ENCODE assay signal across 8 cellular contexts in genomic region chr3:31213869-31214486, GRCh38.
A peak's percentile ranks its signal among the peaks of the same experiment; 100 is the strongest.
DNase-seq lines count a peak whose midpoint lies in the region; ATAC-seq, FAIRE-seq and TF ChIP-seq lines count a peak whose summit lies in the region.

No MANE protein-coding gene starts in this region.

- POLR2A ChIA-PET in GM12878 (lab: Charles Lee) = interaction anchor here (0.5 to 1.6 kb wide), 14 partner anchors 9 to 1592 kb away, joined by 3 to 9 read pairs (median 6); no protein-coding TSS in a partner anchor

- H4K20me1 ChIP-seq in GM12878 (ENCODE audit: control insufficient read depth, insufficient read depth) = no peaks in the 10 kb centered on the region

- peaks cover 31% of the 10 kb centered on the region for H3K4me1 ChIP-seq in GM12878 (ENCODE audit: control insufficient read depth, insufficient read depth, low read length)

- TF ChIP-seq CTCF in GM10266 (IDR thresholded peaks at IDR 0.05; ENCODE audit: control insufficient read depth, insufficient read depth, low read depth, missing control alignments) (no peak), GM12878 (IDR thresholded peaks at IDR 0.05 in 2 of 3, conservative IDR thresholded peaks at IDR 0.05 in 1 of 3; ENCODE audit: control insufficient read depth in 2 of 3, extremely low read depth in 1 of 3, insufficient read depth in 1 of 3, low read depth in 3 of 3, low read length in 3 of 3) (no peak), WERI-Rb-1 (IDR thresholded peaks at IDR 0.05; ENCODE audit: low read depth, low read length) (no peak)

- WGBS in GM12878 (ENCODE audit: insufficient coverage, insufficient replicate concordance, low lambda C conversion rate, missing lambda C conversion rate) = 13% methylated on average over 5 of the region's 7 CpGs

- H3K27ac ChIP-seq in GM12878 (ENCODE audit: control insufficient read depth, insufficient read depth) (peak overlapping the region; percentile 67), WERI-Rb-1 (no peak overlapping the region)

- no TSS peak for BruUV-seq in GM12878 (replicated peaks; lab: Mats Ljungman, UMichigan)

- peak; percentile 25 to 67; a peak in 2 of 4 replicates for TF ChIP-seq EP300 in GM12878 (IDR thresholded peaks at IDR 0.05; ENCODE audit: borderline replicate concordance in 1 of 2, control insufficient read depth in 1 of 2, low read depth in 2 of 2, low read length in 2 of 2)

- CTCF ChIA-PET in GM12878 (lab: Yijun Ruan, JAX) = interaction anchor here (0.7 to 0.8 kb wide), 2 partner anchors 33 to 290 kb away, joined by 3 read pairs; no protein-coding TSS in a partner anchor

- TF ChIP-seq POLR2A in GM12878 (IDR thresholded peaks at IDR 0.05; ENCODE audit: low read depth, low read length) = no peak

- SMC1A ChIA-PET in GM12878 (lab: Charles Lee; ENCODE audit: uncharacterized antibody, unreplicated experiment) = interaction anchor here (0.6 to 7.1 kb wide), 12 partner anchors 11 to 410 kb away, joined by 3 to 76 read pairs (median 4); no protein-coding TSS in a partner anchor

- no peaks in the 10 kb centered on the region for H3K79me2 ChIP-seq in GM12878 (ENCODE audit: control insufficient read depth, insufficient read depth, low read length)

- no peak for TF ChIP-seq RAD21 in GM12878 (IDR thresholded peaks at IDR 0.05; ENCODE audit: insufficient read depth, low read depth, low read length)

- H3K4me3 ChIP-seq in Jurkat, Clone E6-1 (ENCODE audit: low read length) = peak overlapping the region; percentile 9
- H3K4me3 ChIP-seq in GM12878 = peak overlapping the region; percentile 40; the same call in 1 of the 2 replicates
- H3K4me3 ChIP-seq in WERI-Rb-1 (ENCODE audit: low read depth, low read length) = no peak overlapping the region

- intact Hi-C loops in GM12878 (cut with micrococcal nuclease; ENCODE audit: unreplicated experiment) = loop anchor here (5.0 kb wide), 1 partner anchor 318 kb away; the partner anchor contains the start of gene STT3B

- ATAC-seq in GM21447 (IDR thresholded peaks at IDR 0.05; ENCODE audit: unreplicated experiment) (peak; percentile 87), GM12878 (peak; percentile 77), HG02840 (IDR thresholded peaks at IDR 0.05; ENCODE audit: low FRiP score, unreplicated experiment) (no peak), HG03439 (IDR thresholded peaks at IDR 0.05; ENCODE audit: unreplicated experiment) (no peak)

- 0 out of 2 replicates have a peak overlapping the region, but pooled peaks have one; percentile 7 for H3K9ac ChIP-seq in GM12878 (ENCODE audit: control insufficient read depth, insufficient read depth, low read length)

- in situ Hi-C loops in GM12878 (cut with MboI) = no loop called here

- FAIRE-seq in GM12878 (lab: Jason Lieb, UNC) = no peak

- H3K9me3 ChIP-seq in GM12878 (replicated peaks; ENCODE audit: control insufficient read depth, insufficient read depth, low read length) (peaks cover 4% of the 10 kb centered on the region; the same call in 2 of the 3 replicates), WERI-Rb-1 (ENCODE audit: severe bottlenecking) (no peaks in the 10 kb centered on the region)

- H3K27me3 ChIP-seq in GM12878 (replicated peaks in 1 of 2; ENCODE audit: control insufficient read depth in 2 of 2, insufficient read depth in 2 of 2, low read length in 1 of 2) (no peaks in the 10 kb centered on the region), WERI-Rb-1 (ENCODE audit: insufficient read depth, low read depth, severe bottlenecking) (no peaks in the 10 kb centered on the region)

- RAD21 ChIA-PET in GM12878 (lab: Charles Lee; ENCODE audit: unreplicated experiment) = interaction anchor here (0.6 to 2.7 kb wide), 7 partner anchors 13 to 246 kb away, joined by 3 to 21 read pairs (median 4); no protein-coding TSS in a partner anchor

- H3K36me3 ChIP-seq in GM12878 (ENCODE audit: control insufficient read depth in 2 of 2, insufficient read depth in 2 of 2, low read length in 1 of 2) (no peaks in the 10 kb centered on the region), WERI-Rb-1 (no peaks in the 10 kb centered on the region)

- peak overlapping the region; percentile 66 for H2AFZ ChIP-seq in GM12878 (ENCODE audit: control insufficient read depth, low read depth, low read length)

- H3K4me2 ChIP-seq in GM12878 (ENCODE audit: control insufficient read depth, insufficient read depth) = peak overlapping the region; percentile 84

- DNase-seq in GM10266 (ENCODE audit: extremely low spot score) (peak; percentile 32), GM12878 (ENCODE audit: low read depth, low spot score) (peak; percentile 79), amygdala (lab: John Stamatoyannopoulos, UW) (no peak), WERI-Rb-1 (no peak)
- peak; percentile 100 for DNase-seq in Jurkat, Clone E6-1 (ENCODE audit: low read depth, low spot score)

TF ChIP-seq in GM12878, 131 proteins besides CTCF, POLR2A, EP300 and RAD21 (continues in another document):
- TF ChIP-seq FOS (IDR thresholded peaks at IDR 0.05; ENCODE audit: borderline replicate concordance, extremely low read depth, insufficient read length) (no peak), POLR2AphosphoS5 (IDR thresholded peaks at IDR 0.05; ENCODE audit: low read length) (no peak), HDAC6 (IDR thresholded peaks at IDR 0.05; ENCODE audit: unreplicated experiment) (no peak), MYB (IDR thresholded peaks at IDR 0.05; ENCODE audit: borderline replicate concordance, low read depth, low read length) (0 out of 2 replicates have a peak, but pooled peaks have one; percentile 36), MTA2 (IDR thresholded peaks at IDR 0.05; ENCODE audit: low read depth) (peak; percentile 61; the same call in 1 of the 2 replicates), CHD1 (IDR thresholded peaks at IDR 0.05; ENCODE audit: low read depth, low read length) (no peak), HDAC2 (IDR thresholded peaks at IDR 0.05) (no peak), TAF1 (IDR thresholded peaks at IDR 0.05; ENCODE audit: borderline replicate concordance, low read depth, low read length) (no peak), PAX5 (IDR thresholded peaks at IDR 0.05; ENCODE audit: borderline replicate concordance, low read depth, low read length) (no peak), TARDBP (IDR thresholded peaks at IDR 0.05; ENCODE audit: borderline replicate concordance) (no peak), NR2C1 (IDR thresholded peaks at IDR 0.05) (no peak), CHD2 (IDR thresholded peaks at IDR 0.05; ENCODE audit: borderline replicate concordance, low read depth, low read length) (peak; percentile 38; the same call in 1 of the 2 replicates), PBX3 (IDR thresholded peaks at IDR 0.05; ENCODE audit: insufficient replicate concordance, low read depth, low read length) (no peak), NRF1 (conservative IDR thresholded peaks at IDR 0.05; ENCODE audit: low read depth, low read length) (no peak), ZBTB33 (IDR thresholded peaks at IDR 0.05) (no peak), NFYA (IDR thresholded peaks at IDR 0.05; ENCODE audit: borderline replicate concordance, low read depth, low read length) (no peak), EGR1 (IDR thresholded peaks at IDR 0.05; ENCODE audit: borderline replicate concordance in 1 of 2, low read depth in 2 of 2, low read length in 2 of 2) (no peak)
- TF ChIP-seq, protein P1, sequence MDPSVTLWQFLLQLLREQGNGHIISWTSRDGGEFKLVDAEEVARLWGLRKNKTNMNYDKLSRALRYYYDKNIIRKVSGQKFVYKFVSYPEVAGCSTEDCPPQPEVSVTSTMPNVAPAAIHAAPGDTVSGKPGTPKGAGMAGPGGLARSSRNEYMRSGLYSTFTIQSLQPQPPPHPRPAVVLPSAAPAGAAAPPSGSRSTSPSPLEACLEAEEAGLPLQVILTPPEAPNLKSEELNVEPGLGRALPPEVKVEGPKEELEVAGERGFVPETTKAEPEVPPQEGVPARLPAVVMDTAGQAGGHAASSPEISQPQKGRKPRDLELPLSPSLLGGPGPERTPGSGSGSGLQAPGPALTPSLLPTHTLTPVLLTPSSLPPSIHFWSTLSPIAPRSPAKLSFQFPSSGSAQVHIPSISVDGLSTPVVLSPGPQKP (IDR thresholded peaks at IDR 0.05; ENCODE audit: low read depth, low read length) = no peak

Comparison
In these comparisons a context has a peak if more than half of its experiments do, and no peak if none do; other contexts are left out.
1. DNase-seq: peak in GM10266 (single experiment), Jurkat, Clone E6-1 (single experiment) and GM12878 (single experiment); none in amygdala (0 of 56) and WERI-Rb-1 (single experiment).
2. ATAC-seq: peak in GM21447 (single experiment) and GM12878 (single experiment); none in HG02840 (single experiment) and HG03439 (single experiment).